ENCODE assay signal across 1 cellular context in the genomic region with DNA sequence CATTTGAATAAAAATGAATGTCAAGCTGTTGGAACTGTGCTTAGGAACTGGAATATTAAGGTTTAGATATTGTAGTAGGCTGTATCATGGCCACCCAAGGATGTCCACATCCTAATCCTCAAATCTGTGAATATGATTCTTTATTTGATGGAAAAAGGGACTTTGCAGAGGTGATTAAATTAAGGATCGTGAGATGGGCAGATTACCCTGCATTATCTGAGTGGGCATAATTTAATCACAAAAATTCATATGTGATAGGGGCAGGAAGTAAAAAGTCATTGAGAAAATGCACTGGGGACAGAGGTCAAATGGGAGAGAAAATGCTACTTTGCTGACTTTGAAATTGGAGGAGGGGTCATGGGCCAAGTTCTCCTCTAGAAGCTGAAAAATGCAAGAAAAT.
TF ChIP-seq lines count a peak whose summit lies in the region.

No MANE protein-coding gene starts in this region.

TF ChIP-seq in GM23338, 12 proteins besides CTCF, POLR2A, EP300 and RAD21 (continued from another document):
- TF ChIP-seq, protein P1, sequence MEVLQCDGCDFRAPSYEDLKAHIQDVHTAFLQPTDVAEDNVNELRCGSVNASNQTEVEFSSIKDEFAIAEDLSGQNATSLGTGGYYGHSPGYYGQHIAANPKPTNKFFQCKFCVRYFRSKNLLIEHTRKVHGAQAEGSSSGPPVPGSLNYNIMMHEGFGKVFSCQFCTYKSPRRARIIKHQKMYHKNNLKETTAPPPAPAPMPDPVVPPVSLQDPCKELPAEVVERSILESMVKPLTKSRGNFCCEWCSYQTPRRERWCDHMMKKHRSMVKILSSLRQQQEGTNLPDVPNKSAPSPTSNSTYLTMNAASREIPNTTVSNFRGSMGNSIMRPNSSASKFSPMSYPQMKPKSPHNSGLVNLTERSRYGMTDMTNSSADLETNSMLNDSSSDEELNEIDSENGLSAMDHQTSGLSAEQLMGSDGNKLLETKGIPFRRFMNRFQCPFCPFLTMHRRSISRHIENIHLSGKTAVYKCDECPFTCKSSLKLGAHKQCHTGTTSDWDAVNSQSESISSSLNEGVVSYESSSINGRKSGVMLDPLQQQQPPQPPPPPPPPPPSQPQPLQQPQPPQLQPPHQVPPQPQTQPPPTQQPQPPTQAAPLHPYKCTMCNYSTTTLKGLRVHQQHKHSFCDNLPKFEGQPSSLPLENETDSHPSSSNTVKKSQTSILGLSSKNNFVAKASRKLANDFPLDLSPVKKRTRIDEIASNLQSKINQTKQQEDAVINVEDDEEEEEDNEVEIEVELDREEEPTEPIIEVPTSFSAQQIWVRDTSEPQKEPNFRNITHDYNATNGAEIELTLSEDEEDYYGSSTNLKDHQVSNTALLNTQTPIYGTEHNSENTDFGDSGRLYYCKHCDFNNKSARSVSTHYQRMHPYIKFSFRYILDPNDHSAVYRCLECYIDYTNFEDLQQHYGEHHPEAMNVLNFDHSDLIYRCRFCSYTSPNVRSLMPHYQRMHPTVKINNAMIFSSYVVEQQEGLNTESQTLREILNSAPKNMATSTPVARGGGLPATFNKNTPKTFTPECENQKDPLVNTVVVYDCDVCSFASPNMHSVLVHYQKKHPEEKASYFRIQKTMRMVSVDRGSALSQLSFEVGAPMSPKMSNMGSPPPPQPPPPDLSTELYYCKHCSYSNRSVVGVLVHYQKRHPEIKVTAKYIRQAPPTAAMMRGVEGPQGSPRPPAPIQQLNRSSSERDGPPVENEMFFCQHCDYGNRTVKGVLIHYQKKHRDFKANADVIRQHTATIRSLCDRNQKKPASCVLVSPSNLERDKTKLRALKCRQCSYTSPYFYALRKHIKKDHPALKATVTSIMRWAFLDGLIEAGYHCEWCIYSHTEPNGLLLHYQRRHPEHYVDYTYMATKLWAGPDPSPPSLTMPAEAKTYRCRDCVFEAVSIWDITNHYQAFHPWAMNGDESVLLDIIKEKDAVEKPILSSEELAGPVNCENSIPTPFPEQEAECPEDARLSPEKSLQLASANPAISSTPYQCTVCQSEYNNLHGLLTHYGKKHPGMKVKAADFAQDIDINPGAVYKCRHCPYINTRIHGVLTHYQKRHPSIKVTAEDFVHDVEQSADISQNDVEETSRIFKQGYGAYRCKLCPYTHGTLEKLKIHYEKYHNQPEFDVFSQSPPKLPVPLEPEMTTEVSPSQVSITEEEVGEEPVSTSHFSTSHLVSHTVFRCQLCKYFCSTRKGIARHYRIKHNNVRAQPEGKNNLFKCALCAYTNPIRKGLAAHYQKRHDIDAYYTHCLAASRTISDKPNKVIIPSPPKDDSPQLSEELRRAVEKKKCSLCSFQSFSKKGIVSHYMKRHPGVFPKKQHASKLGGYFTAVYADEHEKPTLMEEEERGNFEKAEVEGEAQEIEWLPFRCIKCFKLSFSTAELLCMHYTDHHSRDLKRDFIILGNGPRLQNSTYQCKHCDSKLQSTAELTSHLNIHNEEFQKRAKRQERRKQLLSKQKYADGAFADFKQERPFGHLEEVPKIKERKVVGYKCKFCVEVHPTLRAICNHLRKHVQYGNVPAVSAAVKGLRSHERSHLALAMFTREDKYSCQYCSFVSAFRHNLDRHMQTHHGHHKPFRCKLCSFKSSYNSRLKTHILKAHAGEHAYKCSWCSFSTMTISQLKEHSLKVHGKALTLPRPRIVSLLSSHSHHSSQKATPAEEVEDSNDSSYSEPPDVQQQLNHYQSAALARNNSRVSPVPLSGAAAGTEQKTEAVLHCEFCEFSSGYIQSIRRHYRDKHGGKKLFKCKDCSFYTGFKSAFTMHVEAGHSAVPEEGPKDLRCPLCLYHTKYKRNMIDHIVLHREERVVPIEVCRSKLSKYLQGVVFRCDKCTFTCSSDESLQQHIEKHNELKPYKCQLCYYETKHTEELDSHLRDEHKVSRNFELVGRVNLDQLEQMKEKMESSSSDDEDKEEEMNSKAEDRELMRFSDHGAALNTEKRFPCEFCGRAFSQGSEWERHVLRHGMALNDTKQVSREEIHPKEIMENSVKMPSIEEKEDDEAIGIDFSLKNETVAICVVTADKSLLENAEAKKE (CRISPR knock-in tag; IDR thresholded peaks at IDR 0.05): no peak
- no peak for TF ChIP-seq CREB1 (CRISPR knock-in tag; IDR thresholded peaks at IDR 0.05; ENCODE audit: low read depth)
- TF ChIP-seq NANOG (IDR thresholded peaks at IDR 0.05; ENCODE audit: borderline replicate concordance): no peak
- no peak for TF ChIP-seq POLR2AphosphoS5 (IDR thresholded peaks at IDR 0.05; ENCODE audit: low read depth)
- TF ChIP-seq REST (IDR thresholded peaks at IDR 0.05; ENCODE audit: unreplicated experiment): no peak
- TF ChIP-seq ZNF114 (CRISPR knock-in tag; IDR thresholded peaks at IDR 0.05): no peak
